Comparison of ENCODE assay signal across 9 cellular contexts in the genomic region with DNA sequence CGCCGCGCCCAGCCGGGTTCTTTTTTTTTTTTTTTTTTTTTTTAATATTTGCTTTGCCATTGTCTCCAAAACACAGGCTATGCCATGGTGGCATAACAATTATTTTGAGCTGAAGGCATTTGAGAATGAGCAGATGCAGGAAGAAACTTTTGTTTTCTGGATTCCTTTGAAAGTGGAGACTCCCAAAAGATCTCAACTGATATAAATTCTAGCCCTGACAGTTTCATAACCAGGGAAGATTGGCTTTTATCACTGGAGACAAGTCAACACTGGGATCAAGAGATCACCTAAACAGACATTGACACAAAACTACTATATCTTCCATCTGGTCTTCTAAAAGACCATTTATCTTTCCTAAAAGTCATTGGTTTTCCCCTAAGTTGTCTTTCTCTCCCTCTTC.
"Had no signal": no experiment of that assay in that cellular context is flagged by ENCODE, and none has a peak within 500 bp of the region (broad histone marks: within the 10 kb centered on the region; RNA-seq: fewer than 3 reads in every experiment).

No MANE protein-coding gene starts in this region.

- H3K4me3 Mint-ChIP-seq: HFFc6 had no signal

- H3K9me3 Mint-ChIP-seq: HFFc6 had no signal

- H3K27ac ChIP-seq: GM23248, HL-60 had no signal

- DNase-seq: GM23248, GOT3, H7, HFFc6, IMR-90 had no signal

- H3K9me3 ChIP-seq: HAP-1 had no signal

- H3K27ac Mint-ChIP-seq: HFFc6 had no signal

- H2AFZ ChIP-seq: GM23248 had no signal

- ATAC-seq: HCT116, K562 had no signal

- H3K4me1 ChIP-seq: HAP-1 had no signal

- H3K36me3 ChIP-seq: HAP-1 had no signal

- H3K4me3 ChIP-seq: GM23248, HAP-1, K562 had no signal

- H3K9ac ChIP-seq: GM23248 had no signal
